In genomic region chr16:66751135-66751991, GRCh38 we compare ENCODE assay signal across 1 cellular context.
TF ChIP-seq lines count a peak whose summit lies in the region.

DYNC1LI2 (minus strand) TSS chr16:66751609; CDS start chr16:66751591, 18 bp downstream.

TF ChIP-seq in GM23338, 12 proteins besides CTCF, POLR2A, EP300 and RAD21 (continued from another document):
- TF ChIP-seq ZNF462 (CRISPR knock-in tag; IDR thresholded peaks at IDR 0.05) (no peak), EZH2phosphoT487 (IDR thresholded peaks at IDR 0.05; ENCODE audit: unreplicated experiment) (no peak)
TF ChIP-seq in GM23338: peak in this region for 1.
